8 cellular contexts compared by ENCODE assay signal in genomic region chr9:66900490-66901131, GRCh38. TPM values are rescaled to one million over a fixed set of nuclear protein-coding genes. Genes with fewer than 3 reads are reported as not detected.
DNase-seq lines count a peak whose midpoint lies in the region; ATAC-seq and TF ChIP-seq lines count a peak whose summit lies in the region.
"Not testable (repeated sequence)": the region's sequence is repeated elsewhere in the genome, so short reads cannot be mapped to it uniquely, and the experiment has no call there.

ZNF658 (plus strand) TSS chr9:66900725; CDS start chr9:66903562, 2,837 bp downstream.

- H3K27me3 ChIP-seq in Loucy (ENCODE audit: insufficient read depth, low read length, poor library complexity, severe bottlenecking); dorsolateral prefrontal cortex; kidney epithelial cell (ENCODE audit: control insufficient read depth, insufficient read depth, low read length); tibial artery: not testable (repeated sequence)

- not testable (repeated sequence) for H3F3A ChIP-seq in Loucy (ENCODE audit: low read depth)

- peak within 1 kb of the TSS; percentile 65 for H3K9ac ChIP-seq in Loucy (ENCODE audit: low read depth, low read length, poor library complexity, severe bottlenecking)

- not testable (repeated sequence) for H3K36me3 ChIP-seq in Loucy (ENCODE audit: insufficient read depth, low read length); kidney epithelial cell (ENCODE audit: control insufficient read depth, insufficient read depth, low read length); tibial artery

- not testable (repeated sequence) for H3K4me1 ChIP-seq in Loucy (ENCODE audit: insufficient read depth, low read length, poor library complexity, severe bottlenecking); tibial artery

- H3K9me3 ChIP-seq in Loucy (ENCODE audit: insufficient read depth, low read depth, low read length); tibial artery: not testable (repeated sequence)

- H3K27ac ChIP-seq in dorsolateral prefrontal cortex, result peak within 1 kb of the TSS in 37 of 59 donors; percentile 1 to 78 (median 59)
- H3K27ac ChIP-seq in tibial artery, result peak within 1 kb of the TSS; percentile 64 to 71

- ATAC-seq in GM18505 (IDR thresholded peaks at IDR 0.05; ENCODE audit: unreplicated experiment) (peak; percentile 97), HG02642 (IDR thresholded peaks at IDR 0.05; ENCODE audit: poor library complexity, unreplicated experiment) (peak; percentile 99), sciatic nerve (peak; percentile 100)

- intact Hi-C loops in dorsolateral prefrontal cortex (cut with DNase I); sciatic nerve (cut with DNase I); tibial artery (cut with DNase I; ENCODE audit: low total_unique reads): not testable (repeated sequence)

- not testable (repeated sequence) for TF ChIP-seq CTCF in Loucy (conservative IDR thresholded peaks at IDR 0.05; ENCODE audit: low read length); dorsolateral prefrontal cortex (IDR thresholded peaks at IDR 0.05 in 54 of 56, conservative IDR thresholded peaks at IDR 0.05 in 2 of 56; ENCODE audit: low read depth in 1 of 56, partially characterized antibody in 56 of 56); kidney epithelial cell (IDR thresholded peaks at IDR 0.05; ENCODE audit: insufficient read depth, low read length, poor library complexity, severe bottlenecking); tibial artery (IDR thresholded peaks at IDR 0.05)

- H2AFZ ChIP-seq in Loucy (ENCODE audit: low read length), result peak within 1 kb of the TSS; percentile 75

- peak within 1 kb of the TSS; percentile 53 for H3K4me2 ChIP-seq in Loucy (ENCODE audit: low read depth, low read length, poor library complexity, severe bottlenecking)

- peak; percentile 19 for TF ChIP-seq POLR2A in GM18505 (IDR thresholded peaks at IDR 0.05; ENCODE audit: borderline replicate concordance, extremely low read depth, insufficient read depth, insufficient read length)

- H3K4me3 ChIP-seq in Loucy (ENCODE audit: low read length, poor library complexity, severe bottlenecking) (peak within 1 kb of the TSS; percentile 69), dorsolateral prefrontal cortex (peak within 1 kb of the TSS; percentile 44 to 76 (median 65)), kidney epithelial cell (ENCODE audit: low read depth, low read length) (peak within 1 kb of the TSS; percentile 52), tibial artery (peak within 1 kb of the TSS; percentile 60 to 61)

- DNase-seq in activated CD8-positive, alpha-beta memory T cell treated with anti-CD3 and anti-CD28 coated beads for 48 hours (ENCODE audit: low read depth in 2 of 3, low spot score in 2 of 3), result peak; percentile 27 to 40 (median 31)
- DNase-seq in dorsolateral prefrontal cortex, result peak; percentile 65 to 92 (median 85)
- peak; percentile 58 for DNase-seq in kidney epithelial cell (ENCODE audit: low read depth)
- peak; percentile 87 for DNase-seq in sciatic nerve (ENCODE audit: low spot score)
- peak; percentile 81 to 93 for DNase-seq in tibial artery

- not testable (repeated sequence) for H3K79me2 ChIP-seq in Loucy (ENCODE audit: insufficient read depth, low read length)

- H4K20me1 ChIP-seq in Loucy (ENCODE audit: insufficient read depth, low read length, poor library complexity, severe bottlenecking), result not testable (repeated sequence)

- not testable (repeated sequence) for H3K9me2 ChIP-seq in Loucy (replicated peaks; ENCODE audit: low read depth, low read length)

RNA-seq across cellular contexts. Expression of gene ZNF658, which starts in this region (rescaled TPM):
- 10 to 100 TPM in 68 of 120 experiments, 1 to 10 TPM in 52; 4.8 to 18.5 (median 10.2) TPM for total RNA-seq in dorsolateral prefrontal cortex
- total RNA-seq in kidney epithelial cell, result 2.7 and 3.1 TPM in 2 replicates
- 9.3 TPM for total RNA-seq in sciatic nerve

Comparison
In these comparisons a context has a peak if more than half of its experiments do, and no peak if none do; other contexts are left out.
1. Peak in every context shown above with its lines: DNase-seq, ATAC-seq, H3K4me3 ChIP-seq and H3K27ac ChIP-seq.
2. DNase-seq: peak in every context shown above with its lines; median percentile 87 in sciatic nerve; 87 in tibial artery; 85 in dorsolateral prefrontal cortex; 58 in kidney epithelial cell; 31 in activated CD8-positive, alpha-beta memory T cell treated with anti-CD3 and anti-CD28 coated beads for 48 hours.